In the genomic region with DNA sequence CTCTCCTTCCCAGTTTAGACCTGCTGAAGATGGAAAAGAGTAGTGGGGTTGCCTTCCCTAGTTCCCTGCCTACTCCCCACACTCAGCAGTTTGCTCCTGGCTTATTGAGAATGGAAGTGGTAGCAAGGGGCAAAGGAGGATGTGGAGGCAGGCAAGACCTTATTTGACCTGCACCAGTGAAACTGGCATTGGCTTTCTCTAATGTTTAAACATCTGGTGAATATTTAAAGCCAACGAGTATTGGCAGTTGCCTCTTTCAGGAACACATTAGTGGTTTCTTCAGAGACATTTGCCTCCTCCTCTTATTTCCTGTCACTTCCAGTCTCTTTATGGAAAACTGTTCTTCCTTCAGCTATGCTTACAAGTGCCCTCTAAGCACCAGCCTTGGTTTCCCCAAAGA, we compare ENCODE assay signal across 24 cellular contexts.
DNase-seq lines count a peak whose midpoint lies in the region; ATAC-seq lines count a peak whose summit lies in the region.
"Had no signal": no experiment of that assay in that cellular context is flagged by ENCODE, and none has a peak within 500 bp of the region (broad histone marks: within the 10 kb centered on the region; RNA-seq: fewer than 3 reads in every experiment).

No MANE protein-coding gene starts in this region.

- no peaks in the 10 kb centered on the region for H4K20me1 ChIP-seq in BLaER1 treated with 17β-estradiol and CSF1 and Interleukin-3, amounts not matched to agents 10 nM and 100 nM

- H3K4me3 Mint-ChIP-seq in memory B cell = no peak overlapping the region
- H3K4me3 Mint-ChIP-seq: CD8-positive, alpha-beta T cell; GM23338; H9 had no signal

- H3K27ac Mint-ChIP-seq in memory B cell = peak overlapping the region; percentile 14
- H3K27ac Mint-ChIP-seq: CD8-positive, alpha-beta T cell; GM23338; H9 had no signal

- no peaks in the 10 kb centered on the region for H3K27me3 ChIP-seq in BLaER1 treated with 17β-estradiol and CSF1 and Interleukin-3, amounts not matched to agents 10 nM and 100 nM

- peaks cover 11% of the 10 kb centered on the region for H3K4me1 Mint-ChIP-seq in memory B cell
- H3K4me1 Mint-ChIP-seq: GM23338 had no signal

- H3K9me3 Mint-ChIP-seq in memory B cell = no peaks in the 10 kb centered on the region
- H3K9me3 Mint-ChIP-seq: CD8-positive, alpha-beta T cell had no signal

- H3K4me1 ChIP-seq in BLaER1 treated with 17β-estradiol and CSF1 and Interleukin-3, amounts not matched to agents 10 nM and 100 nM = peaks cover 25 to 51% (median 35%) of the 10 kb centered on the region in 10 experiments
- H3K4me1 ChIP-seq: SJSA1 had no signal

- H3K4me3 ChIP-seq in BLaER1 treated with 17β-estradiol and CSF1 and Interleukin-3, amounts not matched to agents 10 nM and 100 nM = peak overlapping the region in 1 of 10 experiments; percentile 26; a peak in 2 of 20 replicates
- peak overlapping the region; percentile 55 for H3K4me3 ChIP-seq in SK-N-MC
- H3K4me3 ChIP-seq: GM23338, SJSA1 had no signal

- peak overlapping the region; percentile 52 to 90 (median 69) for H3K4me2 ChIP-seq in BLaER1 treated with 17β-estradiol and CSF1 and Interleukin-3, amounts not matched to agents 10 nM and 100 nM
- H3K4me2 ChIP-seq: GM23338 had no signal

- H3K36me3 ChIP-seq in BLaER1 treated with 17β-estradiol and CSF1 and Interleukin-3, amounts not matched to agents 10 nM and 100 nM = no peaks in the 10 kb centered on the region
- H3K36me3 ChIP-seq in SK-N-MC (ENCODE audit: insufficient read depth, low read length) = no peaks in the 10 kb centered on the region
- H3K36me3 ChIP-seq: SJSA1 had no signal

- peak overlapping the region in 4 of 11 experiments; percentile 10 to 26 (median 12); a peak in 4 of 22 replicates for H3K27ac ChIP-seq in BLaER1 treated with 17β-estradiol and CSF1 and Interleukin-3, amounts not matched to agents 10 nM and 100 nM
- H3K27ac ChIP-seq in SK-N-MC (peak overlapping the region; percentile 17; the same call in 1 of the 2 replicates), substantia nigra (ENCODE audit: low read depth, low read length, poor library complexity, severe bottlenecking) (no peak overlapping the region)
- H3K27ac ChIP-seq: C4-2B, SJSA1 had no signal

- peaks cover 3% of the 10 kb centered on the region for H3K27me3 Mint-ChIP-seq in memory B cell

- DNase-seq in NCI-H1694 (lab: John Stamatoyannopoulos, UW) (peak; percentile 54), SK-N-MC (ENCODE audit: low read depth, low spot score) (no peak), memory B cell (ENCODE audit: low spot score in 2 of 2) (no peak), substantia nigra (lab: John Stamatoyannopoulos, UW) (no peak), NCI-H774 (lab: John Stamatoyannopoulos, UW) (no peak)
- DNase-seq: AML-193; CD8-positive, alpha-beta T cell; DMS153; H9; MV-4-11; NCI-H1105; NCI-H1436 treated with DMSO at 0.1 percent for 48 hours; NCI-H2029 treated with DMSO at 0.1 percent for 48 hours; NCI-H2227 treated with DMSO at 0.1 percent for 48 hours; NCI-H510A; PC-3; T-helper 1 cell had no signal

- ATAC-seq in memory B cell (ENCODE audit: low read depth) = no peak
- no peak for ATAC-seq in HG03025 (IDR thresholded peaks at IDR 0.05; ENCODE audit: low FRiP score, unreplicated experiment)
- ATAC-seq: CD8-positive, alpha-beta T cell; GM23338; HepG2; PC-3; Right ventricle myocardium inferior had no signal

- H3K36me3 Mint-ChIP-seq in memory B cell = peaks cover 2% of the 10 kb centered on the region
- H3K36me3 Mint-ChIP-seq: CD8-positive, alpha-beta T cell had no signal

- H3K9me3 ChIP-seq in BLaER1 treated with 17β-estradiol and CSF1 and Interleukin-3, amounts not matched to agents 10 nM and 100 nM (replicated peaks in 1 of 11) = peaks cover 19 to 40% (median 31%) of the 10 kb centered on the region in 11 experiments
- no peaks in the 10 kb centered on the region for H3K9me3 ChIP-seq in SK-N-MC (ENCODE audit: low read depth, low read length)
- H3K9me3 ChIP-seq: SJSA1 had no signal

- H3K9ac ChIP-seq in BLaER1 treated with 17β-estradiol and CSF1 and Interleukin-3, amounts not matched to agents 10 nM and 100 nM = peak overlapping the region in 1 of 11 experiments; percentile 7; a peak in 1 of 22 replicates
- H3K9ac ChIP-seq in SK-N-MC (ENCODE audit: insufficient read length) = no peak overlapping the region
